ENCODE assay signal across 9 cellular contexts in genomic region chr11:67421421-67422031, GRCh38. TPM values are rescaled to one million over a fixed set of nuclear protein-coding genes. Genes with fewer than 3 reads are reported as not detected.
DNase-seq lines count a peak whose midpoint lies in the region; ATAC-seq and TF ChIP-seq lines count a peak whose summit lies in the region.
"Had no signal": no experiment of that assay in that cellular context is flagged by ENCODE, and none has a peak within 500 bp of the region (broad histone marks: within the 10 kb centered on the region; RNA-seq: fewer than 3 reads in every experiment).

No MANE protein-coding gene starts in this region.

- peaks cover 27% of the 10 kb centered on the region for H3K27me3 Mint-ChIP-seq in activated naive CD4-positive, alpha-beta T cell treated with anti-CD3 and anti-CD28 coated beads, Interleukin-2, amount 10 ng/mL, durations not matched to agents 7 days and 5 days
- no peaks in the 10 kb centered on the region for H3K27me3 Mint-ChIP-seq in activated naive CD8-positive, alpha-beta T cell

- TF ChIP-seq POLR2A in right lobe of liver (IDR thresholded peaks at IDR 0.05) = no peak

- CTCF ChIA-PET in activated naive CD4-positive, alpha-beta T cell treated with anti-CD3 and anti-CD28 coated beads, Interleukin-2, amount 10 ng/mL, durations not matched to agents 7 days and 5 days (lab: Charles Lee) = interaction anchor here (2.4 kb wide), 1 partner anchor 20 kb away, joined by 9 read pairs; the partner anchor contains the start of gene PPP1CA

- ATAC-seq in right lobe of liver (no peak), aorta (ENCODE audit: low FRiP score) (no peak), HG02884 (IDR thresholded peaks at IDR 0.05; ENCODE audit: unreplicated experiment) (no peak)

- peak overlapping the region; percentile 77 for H3K27ac Mint-ChIP-seq in activated naive CD4-positive, alpha-beta T cell treated with anti-CD3 and anti-CD28 coated beads, Interleukin-2, amount 10 ng/mL, durations not matched to agents 7 days and 5 days
- H3K27ac Mint-ChIP-seq in activated naive CD8-positive, alpha-beta T cell = peak overlapping the region; percentile 87

- peaks cover 0 to 21% (median 10%) of the 10 kb centered on the region in 4 donors for H3K4me1 ChIP-seq in right lobe of liver
- H3K4me1 ChIP-seq in tibial artery = peaks cover 5 to 46% (median 42%) of the 10 kb centered on the region in 4 donors
- no peaks in the 10 kb centered on the region for H3K4me1 ChIP-seq in aorta (ENCODE audit: control insufficient read depth in 1 of 2, insufficient read depth in 2 of 2, low read length in 2 of 2)

- no peaks in the 10 kb centered on the region for H3K27me3 ChIP-seq in right lobe of liver
- no peaks in the 10 kb centered on the region for H3K27me3 ChIP-seq in tibial artery
- H3K27me3 ChIP-seq in aorta (ENCODE audit: control insufficient read depth in 1 of 2, insufficient read depth in 2 of 2, low read length in 1 of 2) = no peaks in the 10 kb centered on the region

- H3K9me3 ChIP-seq in right lobe of liver (no peaks in the 10 kb centered on the region), tibial artery (no peaks in the 10 kb centered on the region), aorta (ENCODE audit: control insufficient read depth, low read length) (no peaks in the 10 kb centered on the region)

- no peak for TF ChIP-seq CTCF in right lobe of liver (IDR thresholded peaks at IDR 0.05)
- no peak for TF ChIP-seq CTCF in tibial artery (IDR thresholded peaks at IDR 0.05)

- 37% methylated on average over 5 of the region's 23 CpGs for WGBS in right lobe of liver (ENCODE audit: insufficient coverage, low coverage, low lambda C conversion rate, missing lambda C conversion rate)
- WGBS in aorta, 2 donors = 78% methylated on average over 23 of the region's 23 CpGs

- no peaks in the 10 kb centered on the region for H3K36me3 ChIP-seq in right lobe of liver
- H3K36me3 ChIP-seq in tibial artery = no peaks in the 10 kb centered on the region
- no peaks in the 10 kb centered on the region for H3K36me3 ChIP-seq in aorta (ENCODE audit: control insufficient read depth in 1 of 2, insufficient read depth in 2 of 2, low read length in 1 of 2)

- H3K4me3 ChIP-seq in right lobe of liver = peak overlapping the region in 2 of 3 donors; percentile 42 to 67
- H3K4me3 ChIP-seq in tibial artery = peak overlapping the region; percentile 64 to 80
- no peak overlapping the region for H3K4me3 ChIP-seq in aorta (ENCODE audit: low read length in 2 of 2)

- no peaks in the 10 kb centered on the region for H3K36me3 Mint-ChIP-seq in activated naive CD4-positive, alpha-beta T cell treated with anti-CD3 and anti-CD28 coated beads, Interleukin-2, amount 10 ng/mL, durations not matched to agents 7 days and 5 days
- H3K36me3 Mint-ChIP-seq in activated naive CD8-positive, alpha-beta T cell = no peaks in the 10 kb centered on the region

- intact Hi-C loops in right lobe of liver (cut with DNase I) = no loop called here
- intact Hi-C loops in tibial artery (cut with DNase I; ENCODE audit: low total_unique reads) = loop anchor here (5.0 kb wide), 1 partner anchor 46 kb away; the partner anchor contains the start of gene TMEM134
- intact Hi-C loops in aorta (cut with DNase I) = no loop called here

- H3K4me3 Mint-ChIP-seq in activated naive CD4-positive, alpha-beta T cell treated with anti-CD3 and anti-CD28 coated beads, Interleukin-2, amount 10 ng/mL, durations not matched to agents 7 days and 5 days = peak overlapping the region; percentile 62
- peak overlapping the region; percentile 73 for H3K4me3 Mint-ChIP-seq in activated naive CD8-positive, alpha-beta T cell

- no peaks in the 10 kb centered on the region for H3K9me3 Mint-ChIP-seq in activated naive CD4-positive, alpha-beta T cell treated with anti-CD3 and anti-CD28 coated beads, Interleukin-2, amount 10 ng/mL, durations not matched to agents 7 days and 5 days
- no peaks in the 10 kb centered on the region for H3K9me3 Mint-ChIP-seq in activated naive CD8-positive, alpha-beta T cell (ENCODE audit: low read depth)

- no peak for DNase-seq in activated naive CD4-positive, alpha-beta T cell treated with anti-CD3 and anti-CD28 coated beads, Interleukin-2, amount 10 ng/mL, durations not matched to agents 7 days and 5 days
- no peak for DNase-seq in activated naive CD4-positive, alpha-beta T cell treated with anti-CD3 and anti-CD28 coated beads, Interleukin-2, amount 50 U/mL, for 16 hours
- DNase-seq in right lobe of liver = no peak
- DNase-seq in tibial artery = no peak
- no peak for DNase-seq in NCI-H1105 treated with DMSO at 0.1 percent for 48 hours (lab: John Stamatoyannopoulos, UW)
- no peak for DNase-seq in aorta

- H3K4me1 Mint-ChIP-seq in activated naive CD4-positive, alpha-beta T cell treated with anti-CD3 and anti-CD28 coated beads, Interleukin-2, amount 10 ng/mL, durations not matched to agents 7 days and 5 days = peaks cover 64% of the 10 kb centered on the region
- H3K4me1 Mint-ChIP-seq in activated naive CD8-positive, alpha-beta T cell (ENCODE audit: low read depth) = peaks cover 39% of the 10 kb centered on the region

- H3K27ac ChIP-seq in right lobe of liver (no peak overlapping the region), tibial artery (peak overlapping the region; percentile 93 to 95), aorta (ENCODE audit: low read depth in 1 of 2, low read length in 2 of 2) (peak overlapping the region in 1 of 2 donors; percentile 28)

RNA-seq across cellular contexts. Expression of gene CARNS1, which starts 6.0 kb away (rescaled TPM):
- total RNA-seq in right lobe of liver (under 1 TPM in 5 of 6 experiments, not detected in 1; 0.12 to 0.31 (median 0.22) TPM), aorta (1 to 10 TPM; 7.0 to 9.3 TPM)
- 1 to 10 TPM in 1 of 2 donors, under 1 TPM in 1; 0.38 to 8.1 TPM for polyA plus RNA-seq in aorta

RNA-seq across cellular contexts. Expression of gene RPS6KB2, which starts 6.8 kb away (rescaled TPM):
- total RNA-seq in right lobe of liver = 10 to 100 TPM; 18.8 to 37.1 (median 27.1) TPM
- total RNA-seq in aorta = 10 to 100 TPM; 30.8 to 37.7 TPM
- polyA plus RNA-seq in aorta = 10 to 100 TPM; 38.2 to 84.8 TPM

RNA-seq across cellular contexts. Expression of gene PTPRCAP, which starts 16.0 kb away (rescaled TPM):
- 1 to 10 TPM in 4 of 6 experiments, under 1 TPM in 2; 0.72 to 2.8 (median 2.1) TPM for total RNA-seq in right lobe of liver
- total RNA-seq in aorta = 1 to 10 TPM; 2.9 to 4.8 TPM
- polyA plus RNA-seq in aorta = 10 to 100 TPM in 1 of 2 donors, 1 to 10 TPM in 1; 2.0 to 13.8 TPM

RNA-seq across cellular contexts. Expression of gene TBC1D10C, which starts 17.6 kb away (rescaled TPM):
- total RNA-seq in right lobe of liver (1 to 10 TPM in 5 of 6 experiments, under 1 TPM in 1; 0.73 to 2.7 (median 1.9) TPM), aorta (1 to 10 TPM; 4.2 to 9.5 TPM)
- polyA plus RNA-seq in aorta = 1 to 10 TPM; 1.9 to 2.3 TPM
- total RNA-seq: Daoy had no signal

RNA-seq across cellular contexts. Expression of gene PPP1CA, which starts 19.9 kb away (rescaled TPM):
- 100 to 1,000 TPM in 2 of 6 experiments, 10 to 100 TPM in 4; 64.2 to 102 (median 71.1) TPM for total RNA-seq in right lobe of liver
- 10 to 100 TPM; 61.7 to 64.8 TPM for total RNA-seq in aorta
- polyA plus RNA-seq in aorta = 10 to 100 TPM; 79.6 to 92.0 TPM

Comparison
In these comparisons a context has a peak if more than half of its experiments do, and no peak if none do; other contexts are left out.
1. H3K27ac ChIP-seq: peak in tibial artery (2 of 2); none in right lobe of liver (0 of 3).
2. H3K4me3 ChIP-seq: peak in right lobe of liver (2 of 3) and tibial artery (2 of 2); none in aorta (0 of 2).
3. RNA of gene CARNS1, which starts 6.0 kb away (total RNA-seq): 7.0 to 9.3 TPM in aorta; 0.12 to 0.31 TPM in right lobe of liver; every median in the first group is over 4 times any median in the second.